Comparison of ENCODE assay signal across 16 cellular contexts in genomic region chr10:3445688-3446087, GRCh38.
DNase-seq lines count a peak whose midpoint lies in the region; ATAC-seq, FAIRE-seq and TF ChIP-seq lines count a peak whose summit lies in the region.
"Had no signal": no experiment of that assay in that cellular context is flagged by ENCODE, and none has a peak within 500 bp of the region (broad histone marks: within the 10 kb centered on the region; RNA-seq: fewer than 3 reads in every experiment).

No MANE protein-coding gene starts in this region.

- intact Hi-C loops in GM12878 (cut with micrococcal nuclease; ENCODE audit: unreplicated experiment) = no loop called here

- peaks cover 10% of the 10 kb centered on the region for H3K27me3 Mint-ChIP-seq in activated T-cell treated with anti-CD3 and anti-CD28 coated beads, Interleukin-2, amount 50 U/mL, for 4 hours (ENCODE audit: low read depth)

- H3K27ac ChIP-seq in GM12878 (ENCODE audit: control insufficient read depth, insufficient read depth) (no peak overlapping the region; the same call in 1 of the 2 replicates), foreskin keratinocyte (no peak overlapping the region)

- RAD21 ChIA-PET in GM12878 (lab: Charles Lee; ENCODE audit: unreplicated experiment) = no interaction called here

- BruUV-seq in GM12878 (replicated peaks; lab: Mats Ljungman, UMichigan) = no TSS peak

- H3K36me3 ChIP-seq in GM12878 (ENCODE audit: control insufficient read depth in 2 of 2, insufficient read depth in 2 of 2, low read length in 1 of 2) = no peaks in the 10 kb centered on the region

- in situ Hi-C loops in GM12878 (cut with MboI) = no loop called here

- 0 out of 2 replicates have a peak overlapping the region, but pooled peaks have one; percentile 29 for H2AFZ ChIP-seq in GM12878 (ENCODE audit: control insufficient read depth, low read depth, low read length)

- SMC1A ChIA-PET in GM12878 (lab: Charles Lee; ENCODE audit: uncharacterized antibody, unreplicated experiment) = interaction anchor here (0.5 kb wide), 1 partner anchor 638 kb away, joined by 3 read pairs; no protein-coding TSS in a partner anchor

- no peak overlapping the region for H3K4me3 Mint-ChIP-seq in activated T-cell treated with anti-CD3 and anti-CD28 coated beads, Interleukin-2, amount 50 U/mL, for 4 hours
- H3K4me3 Mint-ChIP-seq: CD8-positive, alpha-beta memory T cell; H9 had no signal

- POLR2A ChIA-PET in GM12878 (lab: Charles Lee) = no interaction called here

- H3K27me3 ChIP-seq in GM12878 (replicated peaks in 1 of 2; ENCODE audit: control insufficient read depth in 2 of 2, insufficient read depth in 2 of 2, low read length in 1 of 2) (no peaks in the 10 kb centered on the region), foreskin keratinocyte (no peaks in the 10 kb centered on the region)

- ATAC-seq in GM12878 = no peak
- peak; percentile 35 for ATAC-seq in foreskin keratinocyte
- no peak for ATAC-seq in HG02610 (IDR thresholded peaks at IDR 0.05; ENCODE audit: unreplicated experiment)
- no peak for ATAC-seq in activated T-cell treated with anti-CD3 and anti-CD28 coated beads, Interleukin-2, amount 50 U/mL, for 4 hours

- TF ChIP-seq CTCF in AG10803 (conservative IDR thresholded peaks at IDR 0.05; ENCODE audit: low read length) = no peak
- TF ChIP-seq CTCF in GM12878 (IDR thresholded peaks at IDR 0.05 in 2 of 3, conservative IDR thresholded peaks at IDR 0.05 in 1 of 3; ENCODE audit: control insufficient read depth in 2 of 3, extremely low read depth in 1 of 3, insufficient read depth in 1 of 3, low read depth in 3 of 3, low read length in 3 of 3) = no peak
- TF ChIP-seq CTCF in foreskin keratinocyte (conservative IDR thresholded peaks at IDR 0.05) = no peak

- H3K9ac ChIP-seq in GM12878 (ENCODE audit: control insufficient read depth, insufficient read depth, low read length) = no peak overlapping the region

- peak; percentile 15 for DNase-seq in AG10803 (ENCODE audit: low read depth)
- peak; percentile 59 for DNase-seq in LHCN-M2 (ENCODE audit: low read depth)
- no peak for DNase-seq in GM12878 (ENCODE audit: low read depth, low spot score)
- DNase-seq in foreskin keratinocyte = peak in 1 of 2 donors; percentile 24
- no peak for DNase-seq in SW480 (ENCODE audit: low spot score)
- DNase-seq in SK-N-DZ (ENCODE audit: low spot score) = no peak
- no peak for DNase-seq in activated T-cell treated with anti-CD3 and anti-CD28 coated beads, Interleukin-2, amount 50 U/mL, for 4 hours
- DNase-seq: C1 segment of cervical spinal cord; CD8-positive, alpha-beta memory T cell; DMS79; H9; NCI-H1105 treated with DMSO at 0.1 percent for 48 hours; NCI-H1694 treated with DMSO at 0.1 percent for 48 hours; SHP77 treated with DMSO at 0.1 percent for 48 hours had no signal

- H3K4me2 ChIP-seq in GM12878 (ENCODE audit: control insufficient read depth, insufficient read depth) = no peak overlapping the region

- WGBS in GM12878 (ENCODE audit: insufficient coverage, insufficient replicate concordance, low lambda C conversion rate, missing lambda C conversion rate) = 43% methylated on average over 5 of the region's 5 CpGs

- no peaks in the 10 kb centered on the region for H3K9me3 Mint-ChIP-seq in activated T-cell treated with anti-CD3 and anti-CD28 coated beads, Interleukin-2, amount 50 U/mL, for 4 hours

- H4K20me1 ChIP-seq in GM12878 (ENCODE audit: control insufficient read depth, insufficient read depth) = no peaks in the 10 kb centered on the region

- no peak for TF ChIP-seq RAD21 in GM12878 (IDR thresholded peaks at IDR 0.05; ENCODE audit: insufficient read depth, low read depth, low read length)

- H3K4me1 Mint-ChIP-seq in activated T-cell treated with anti-CD3 and anti-CD28 coated beads, Interleukin-2, amount 50 U/mL, for 4 hours (ENCODE audit: low read depth) = no peaks in the 10 kb centered on the region
- H3K4me1 Mint-ChIP-seq: CD8-positive, alpha-beta memory T cell had no signal

- H3K4me3 ChIP-seq in AG10803 (ENCODE audit: low read length) (no peak overlapping the region), GM12878 (no peak overlapping the region)

- TF ChIP-seq POLR2A in GM12878 (IDR thresholded peaks at IDR 0.05; ENCODE audit: low read depth, low read length) = no peak

- H3K4me1 ChIP-seq in GM12878 (ENCODE audit: control insufficient read depth, insufficient read depth, low read length) (peaks cover 2% of the 10 kb centered on the region; the same call in 1 of the 2 replicates), foreskin keratinocyte (peaks cover 4% of the 10 kb centered on the region)

- no peaks in the 10 kb centered on the region for H3K79me2 ChIP-seq in GM12878 (ENCODE audit: control insufficient read depth, insufficient read depth, low read length)

- no peaks in the 10 kb centered on the region for H3K36me3 Mint-ChIP-seq in activated T-cell treated with anti-CD3 and anti-CD28 coated beads, Interleukin-2, amount 50 U/mL, for 4 hours (ENCODE audit: insufficient read depth)
- H3K36me3 Mint-ChIP-seq: CD8-positive, alpha-beta memory T cell had no signal

- TF ChIP-seq EP300 in GM12878 (IDR thresholded peaks at IDR 0.05; ENCODE audit: borderline replicate concordance in 1 of 2, control insufficient read depth in 1 of 2, low read depth in 2 of 2, low read length in 2 of 2) = no peak

- FAIRE-seq in GM12878 (lab: Jason Lieb, UNC) = no peak
- FAIRE-seq: D721Med had no signal

- H3K9me3 ChIP-seq in GM12878 (replicated peaks; ENCODE audit: control insufficient read depth, insufficient read depth, low read length) = no peaks in the 10 kb centered on the region; the same call in 2 of the 3 replicates

- CTCF ChIA-PET in GM12878 (lab: Yijun Ruan, JAX) = no interaction called here

TF ChIP-seq in GM12878, 131 proteins besides CTCF, POLR2A, EP300 and RAD21:
- TF ChIP-seq EZH2 (IDR thresholded peaks at IDR 0.05; ENCODE audit: borderline replicate concordance, control insufficient read depth, low read depth, low read length) (no peak), FOS (IDR thresholded peaks at IDR 0.05; ENCODE audit: borderline replicate concordance, extremely low read depth, insufficient read length) (no peak), RUNX3 (IDR thresholded peaks at IDR 0.05; ENCODE audit: low read length) (peak; percentile 9; the same call in 1 of the 2 replicates), MYB (IDR thresholded peaks at IDR 0.05; ENCODE audit: borderline replicate concordance, low read depth, low read length) (no peak), CREM (IDR thresholded peaks at IDR 0.05; ENCODE audit: low read depth) (no peak), MTA2 (IDR thresholded peaks at IDR 0.05; ENCODE audit: low read depth) (no peak), MYC (IDR thresholded peaks at IDR 0.05; ENCODE audit: insufficient read depth, insufficient read length, insufficient replicate concordance, low read length, severe bottlenecking) (no peak), IRF3 (IDR thresholded peaks at IDR 0.05) (no peak), MAX (IDR thresholded peaks at IDR 0.05; ENCODE audit: low read depth, low read length) (no peak)
TF ChIP-seq in GM12878: peak in this region for 1.

Comparison
In these comparisons a context has a peak if more than half of its experiments do, and no peak if none do; other contexts are left out.
1. DNase-seq: peak in AG10803 (single experiment) and LHCN-M2 (single experiment); none in GM12878 (single experiment), SW480 (single experiment), SK-N-DZ (single experiment) and activated T-cell treated with anti-CD3 and anti-CD28 coated beads, Interleukin-2, amount 50 U/mL, for 4 hours (single experiment).